Comparison of ENCODE assay signal across 8 cellular contexts in the genomic region with DNA sequence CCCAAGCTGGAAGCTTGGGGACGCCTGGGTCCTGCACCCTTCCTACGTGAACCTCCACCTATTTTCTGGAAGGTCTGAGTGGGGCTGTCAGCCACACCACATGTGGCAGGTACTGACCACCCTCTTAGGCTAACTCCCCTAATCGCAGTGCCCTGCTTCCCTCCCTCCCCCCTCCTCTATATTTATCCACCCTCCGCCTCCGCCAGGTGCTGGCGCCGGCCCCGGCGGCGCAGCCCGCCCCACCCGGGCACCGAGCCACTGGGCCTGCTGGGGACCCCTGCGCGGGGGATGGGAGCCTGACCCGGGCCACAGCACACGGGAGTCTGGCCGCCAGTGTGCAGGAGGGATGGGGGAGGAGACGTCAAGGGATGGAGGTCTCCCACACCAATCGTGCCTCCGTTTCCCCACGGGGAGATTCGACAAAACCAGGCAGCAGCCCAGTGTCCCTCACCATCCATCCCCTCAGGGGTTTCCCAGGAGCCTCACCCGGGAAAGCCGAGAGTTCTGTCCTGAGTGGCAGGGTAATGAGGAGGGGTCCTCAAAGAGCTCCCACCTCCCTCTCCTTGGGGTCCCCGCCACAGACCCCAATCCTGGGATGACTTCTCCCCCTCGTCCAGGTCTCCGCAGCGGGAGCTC. TPM values are rescaled to one million over a fixed set of nuclear protein-coding genes. Genes with fewer than 3 reads are reported as not detected.
DNase-seq lines count a peak whose midpoint lies in the region; ATAC-seq and TF ChIP-seq lines count a peak whose summit lies in the region.

No MANE protein-coding gene starts in this region.

- H3K4me3 ChIP-seq in BJ (ENCODE audit: low read depth, low read length) (peak overlapping the region; percentile 83), MG63 (peak overlapping the region; percentile 88), choroid plexus epithelial cell (ENCODE audit: low read depth, low read length) (peak overlapping the region; percentile 88), mucosa of stomach (ENCODE audit: low read length) (peak overlapping the region; percentile 92)

- H3K9me3 ChIP-seq in MG63 (no peaks in the 10 kb centered on the region), mucosa of stomach (ENCODE audit: control insufficient read depth, low read length) (no peaks in the 10 kb centered on the region)

- POLR2A ChIA-PET in BJ (lab: Charles Lee) = interaction anchor here (1.6 kb wide), 1 partner anchor 157 kb away, joined by 3 read pairs; no protein-coding TSS in a partner anchor

- H3K9ac ChIP-seq in mucosa of stomach (ENCODE audit: low read length) = peak overlapping the region; percentile 93

- H3K27me3 ChIP-seq in BJ (ENCODE audit: control insufficient read depth, insufficient read depth, low read length) = no peaks in the 10 kb centered on the region
- H3K27me3 ChIP-seq in MG63 = no peaks in the 10 kb centered on the region
- H3K27me3 ChIP-seq in mucosa of stomach (ENCODE audit: control insufficient read depth, insufficient read depth, low read length) = no peaks in the 10 kb centered on the region

- peaks cover 46% of the 10 kb centered on the region for H3K4me1 ChIP-seq in mucosa of stomach (ENCODE audit: control insufficient read depth, insufficient read depth, low read length)

- DNase-seq in BJ (ENCODE audit: low read depth) (no peak), MG63 (no peak), choroid plexus epithelial cell (ENCODE audit: low read depth) (no peak), HK-2 (ENCODE audit: unreplicated experiment) (no peak), GM13976 (ENCODE audit: low spot score) (no peak)
- no peak for DNase-seq in stimulated activated CD4-positive, alpha-beta T cell treated with anti-CD3 and anti-CD28 coated beads, Interleukin-2, amount 100 ng/mL, for 48 hours

- H3K36me3 ChIP-seq in BJ (ENCODE audit: control insufficient read depth, insufficient read depth, low read length) = peaks cover 21% of the 10 kb centered on the region
- H3K36me3 ChIP-seq in MG63 = peaks cover 40% of the 10 kb centered on the region
- H3K36me3 ChIP-seq in mucosa of stomach (ENCODE audit: control insufficient read depth, insufficient read depth, low read length) = peaks cover 18% of the 10 kb centered on the region

- TF ChIP-seq CTCF in BJ (IDR thresholded peaks at IDR 0.05; ENCODE audit: insufficient read depth, low read depth, low read length) (no peak), choroid plexus epithelial cell (conservative IDR thresholded peaks at IDR 0.05; ENCODE audit: low read depth, low read length) (no peak), GM13976 (IDR thresholded peaks at IDR 0.05; ENCODE audit: borderline replicate concordance, control extremely low read depth, extremely low read depth, insufficient read depth, missing control alignments) (no peak)

- in situ Hi-C loops in GM13976 (cut with MboI; ENCODE audit: low sequenced_read_pairs, unreplicated experiment) = no loop called here

- CTCF ChIA-PET in BJ (lab: Yijun Ruan, JAX) = interaction anchor here (0.9 to 5.3 kb wide), 5 partner anchors 8 to 98 kb away, joined by 3 to 30 read pairs (median 7); partner anchors contain the start of genes PSMC3IP, RETREG3 and TUBG1

- ATAC-seq in GM18907 (IDR thresholded peaks at IDR 0.05; ENCODE audit: unreplicated experiment) = no peak

RNA-seq across cellular contexts. Expression of gene PLEKHH3, which starts 1.3 kb away (rescaled TPM):
- polyA plus RNA-seq in BJ (2011; rRNA removed) = 5.6 and 9.1 TPM in 2 replicates
- 3.7 and 3.9 TPM in 2 replicates for polyA minus RNA-seq in BJ (2011; rRNA and poly(A)+ RNA removed)
- 16.5 and 54.1 TPM in 2 replicates for total RNA-seq in MG63 (2014; rRNA removed; shearing (Covaris generic); ENCODE audit: low replicate concordance)

RNA-seq across cellular contexts. Expression of gene CCR10, which starts 6.2 kb away (rescaled TPM):
- polyA plus RNA-seq in BJ (2011; rRNA removed) = 0.91 and 2.3 TPM in 2 replicates
- polyA minus RNA-seq in BJ (2011; rRNA and poly(A)+ RNA removed) = 0.38 and 0.57 TPM in 2 replicates
- 5.7 TPM in 1 of 2 replicates, not detected in the other for total RNA-seq in MG63 (2014; rRNA removed; shearing (Covaris generic); ENCODE audit: low replicate concordance)

RNA-seq across cellular contexts. Expression of gene CNTNAP1, which starts 6.9 kb away (rescaled TPM):
- polyA plus RNA-seq in BJ (2011; rRNA removed) = 51.8 and 90.6 TPM in 2 replicates
- polyA minus RNA-seq in BJ (2011; rRNA and poly(A)+ RNA removed) = 24.6 and 25.6 TPM in 2 replicates
- total RNA-seq in MG63 (2014; rRNA removed; shearing (Covaris generic); ENCODE audit: low replicate concordance) = 9.2 and 9.3 TPM in 2 replicates

RNA-seq across cellular contexts. Expression of gene TUBG2, which starts 16.4 kb away (rescaled TPM):
- 11.4 and 15.1 TPM in 2 replicates for polyA plus RNA-seq in BJ (2011; rRNA removed)
- 7.2 and 9.4 TPM in 2 replicates for polyA minus RNA-seq in BJ (2011; rRNA and poly(A)+ RNA removed)
- 1.4 and 4.0 TPM in 2 replicates for total RNA-seq in MG63 (2014; rRNA removed; shearing (Covaris generic); ENCODE audit: low replicate concordance)
